12 cellular contexts compared by ENCODE assay signal in the genomic region with DNA sequence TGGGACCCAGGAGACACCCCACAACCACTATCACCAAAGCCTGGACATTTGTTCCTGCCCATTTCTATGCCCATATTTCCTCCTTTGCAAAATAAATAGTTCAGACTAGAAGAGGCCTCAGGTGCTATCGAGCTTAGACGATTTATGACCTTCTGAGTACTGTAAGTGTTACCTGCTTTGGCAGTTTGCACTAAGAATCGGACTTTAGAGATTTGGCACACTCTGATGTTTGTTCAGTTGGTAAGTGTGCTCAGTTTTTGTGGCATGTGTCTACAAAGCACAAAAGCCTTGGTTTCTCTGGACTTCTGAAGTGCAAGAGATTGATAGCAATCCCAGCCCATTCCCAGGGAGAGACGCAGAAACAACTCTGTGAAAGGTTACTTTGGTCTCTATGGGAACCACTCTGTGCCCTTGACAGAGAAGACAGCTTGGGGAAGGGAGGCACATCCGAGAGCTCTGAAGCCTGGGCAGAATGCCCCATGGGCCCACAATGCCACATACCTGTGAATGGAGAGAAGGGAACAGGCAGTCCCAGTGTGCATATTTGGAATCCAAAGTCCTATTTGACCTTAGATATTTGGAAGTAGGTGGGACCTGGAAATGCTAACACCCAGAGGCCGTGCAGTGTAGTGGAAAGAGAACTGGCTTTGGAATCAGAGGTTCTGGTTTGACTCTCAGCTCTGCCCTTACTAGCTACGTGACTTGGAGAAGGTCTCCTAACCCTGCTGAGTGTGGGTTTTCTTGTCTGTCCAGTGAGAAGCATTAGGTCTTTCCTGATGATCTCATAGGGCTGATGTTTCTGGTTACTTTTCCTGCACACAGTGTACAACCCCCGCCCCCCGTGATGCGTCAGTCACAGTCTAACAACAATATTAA.
DNase-seq lines count a peak whose midpoint lies in the region; FAIRE-seq and TF ChIP-seq lines count a peak whose summit lies in the region.
"Had no signal": no experiment of that assay in that cellular context is flagged by ENCODE, and none has a peak within 500 bp of the region (broad histone marks: within the 10 kb centered on the region; RNA-seq: fewer than 3 reads in every experiment).

No MANE protein-coding gene starts in this region.

- H3K4me1 ChIP-seq in kidney (ENCODE audit: control insufficient read depth in 1 of 2, insufficient read depth in 1 of 2, low read depth in 1 of 2, low read length in 2 of 2) (peaks cover 2 to 14% of the 10 kb centered on the region in 2 donors), endodermal cell (ENCODE audit: control insufficient read depth, insufficient read depth, low read length) (no peaks in the 10 kb centered on the region), testis (peaks cover 4% of the 10 kb centered on the region)

- H3K27me3 ChIP-seq in endodermal cell (ENCODE audit: control insufficient read depth, insufficient read depth, low read length, poor library complexity, severe bottlenecking) = no peaks in the 10 kb centered on the region
- H3K27me3 ChIP-seq in testis = no peaks in the 10 kb centered on the region

- H3K36me3 ChIP-seq in kidney (ENCODE audit: control insufficient read depth in 1 of 2, insufficient read depth in 2 of 2, low read length in 2 of 2) (no peaks in the 10 kb centered on the region), endodermal cell (ENCODE audit: control insufficient read depth, insufficient read depth, low read length) (no peaks in the 10 kb centered on the region), testis (ENCODE audit: low read depth, missing control alignments) (no peaks in the 10 kb centered on the region)

- H3K27ac Mint-ChIP-seq in type B pancreatic cell (peak overlapping the region; percentile 59), endodermal cell (no peak overlapping the region)
- H3K27ac Mint-ChIP-seq: activated naive CD4-positive, alpha-beta T cell treated with anti-CD3 and anti-CD28 coated beads for 36 hours had no signal

- peak overlapping the region; percentile 29 to 34 for H3K27ac ChIP-seq in kidney (ENCODE audit: low read depth in 2 of 2, low read length in 2 of 2)
- no peak overlapping the region for H3K27ac ChIP-seq in endodermal cell (ENCODE audit: low read depth, low read length)
- no peak overlapping the region for H3K27ac ChIP-seq in testis

- no peak overlapping the region for H3K4me3 Mint-ChIP-seq in type B pancreatic cell
- no peak overlapping the region for H3K4me3 Mint-ChIP-seq in endodermal cell
- H3K4me3 Mint-ChIP-seq: activated naive CD4-positive, alpha-beta T cell treated with anti-CD3 and anti-CD28 coated beads for 36 hours had no signal

- H3K36me3 Mint-ChIP-seq in type B pancreatic cell = no peaks in the 10 kb centered on the region
- no peaks in the 10 kb centered on the region for H3K36me3 Mint-ChIP-seq in endodermal cell (ENCODE audit: low read depth)

- TF ChIP-seq CTCF in kidney (IDR thresholded peaks at IDR 0.05; ENCODE audit: borderline replicate concordance, extremely low read depth, insufficient read depth) (no peak), type B pancreatic cell (conservative IDR thresholded peaks at IDR 0.05) (no peak), endodermal cell (conservative IDR thresholded peaks at IDR 0.05) (no peak), testis (IDR thresholded peaks at IDR 0.05) (no peak)

- H3K9me3 Mint-ChIP-seq in type B pancreatic cell = no peaks in the 10 kb centered on the region
- H3K9me3 Mint-ChIP-seq in endodermal cell = peaks cover 4% of the 10 kb centered on the region
- H3K9me3 Mint-ChIP-seq: activated naive CD4-positive, alpha-beta T cell treated with anti-CD3 and anti-CD28 coated beads for 36 hours had no signal

- H3K4me1 Mint-ChIP-seq in type B pancreatic cell (ENCODE audit: unreplicated experiment) = peaks cover 23% of the 10 kb centered on the region
- H3K4me1 Mint-ChIP-seq in endodermal cell = no peaks in the 10 kb centered on the region

- peak; percentile 26 to 96 (median 73) for DNase-seq in NCI-H1417 (lab: John Stamatoyannopoulos, UW)
- DNase-seq in NCI-H1417 treated with DMSO at 0.1 percent for 48 hours (lab: John Stamatoyannopoulos, UW) = no peak
- DNase-seq in RCC 7860 (ENCODE audit: low spot score) = peak; percentile 7
- DNase-seq in kidney = no peak
- DNase-seq in type B pancreatic cell (ENCODE audit: extremely low spot score, unreplicated experiment) = no peak
- no peak for DNase-seq in endodermal cell
- no peak for DNase-seq in HPDE6-E6E7 (ENCODE audit: extremely low spot score)
- DNase-seq in testis = no peak
- DNase-seq: activated naive CD4-positive, alpha-beta T cell treated with anti-CD3 and anti-CD28 coated beads for 36 hours; small intestine had no signal

- WGBS in endodermal cell (ENCODE audit: insufficient coverage in 1 of 2, insufficient read length in 1 of 2), 2 experiments = 94 to 95% methylated on average over 7 to 10 of the region's 10 CpGs
- 74 to 77% methylated on average over 10 of the region's 10 CpGs for WGBS in testis, 2 donors

- no peaks in the 10 kb centered on the region for H3K9me3 ChIP-seq in kidney (ENCODE audit: control insufficient read depth in 1 of 2, low read length in 2 of 2)
- peaks cover 7% of the 10 kb centered on the region for H3K9me3 ChIP-seq in endodermal cell (ENCODE audit: control insufficient read depth, low read length)
- no peaks in the 10 kb centered on the region for H3K9me3 ChIP-seq in testis

- no peak for TF ChIP-seq POLR2A in testis (IDR thresholded peaks at IDR 0.05)

- intact Hi-C loops in kidney (cut with DNase I) = no loop called here
- intact Hi-C loops in testis (cut with DNase I; ENCODE audit: low total_unique reads) = no loop called here

- no peak overlapping the region for H3K4me3 ChIP-seq in kidney (ENCODE audit: low read length in 2 of 2)
- no peak overlapping the region for H3K4me3 ChIP-seq in endodermal cell (ENCODE audit: low read length)
- no peak overlapping the region for H3K4me3 ChIP-seq in testis

- H3K27me3 Mint-ChIP-seq in type B pancreatic cell (no peaks in the 10 kb centered on the region), endodermal cell (ENCODE audit: insufficient read depth) (peaks cover 39% of the 10 kb centered on the region)

- FAIRE-seq in RCC 7860 (lab: Jason Lieb, UNC) = no peak
- FAIRE-seq in kidney (lab: Jason Lieb, UNC) = no peak
- FAIRE-seq: A204.1, endometrium, small intestine had no signal

- no peak overlapping the region for H3K9ac ChIP-seq in kidney (ENCODE audit: low read length in 2 of 2)
- no peak overlapping the region for H3K9ac ChIP-seq in endodermal cell (ENCODE audit: extremely low read depth, low read length, poor library complexity, severe bottlenecking)

Comparison
In these comparisons a context has a peak if more than half of its experiments do, and no peak if none do; other contexts are left out.
1. DNase-seq: peak in NCI-H1417 (3 of 3) and RCC 7860 (single experiment); none in NCI-H1417 treated with DMSO at 0.1 percent for 48 hours (single experiment), kidney (single experiment), type B pancreatic cell (single experiment), endodermal cell (single experiment), HPDE6-E6E7 (single experiment) and testis (single experiment).
2. H3K27ac ChIP-seq: peak in kidney (2 of 2); none in endodermal cell (single experiment) and testis (0 of 2).